Comparison of ENCODE assay signal across 36 cellular contexts in the genomic region with DNA sequence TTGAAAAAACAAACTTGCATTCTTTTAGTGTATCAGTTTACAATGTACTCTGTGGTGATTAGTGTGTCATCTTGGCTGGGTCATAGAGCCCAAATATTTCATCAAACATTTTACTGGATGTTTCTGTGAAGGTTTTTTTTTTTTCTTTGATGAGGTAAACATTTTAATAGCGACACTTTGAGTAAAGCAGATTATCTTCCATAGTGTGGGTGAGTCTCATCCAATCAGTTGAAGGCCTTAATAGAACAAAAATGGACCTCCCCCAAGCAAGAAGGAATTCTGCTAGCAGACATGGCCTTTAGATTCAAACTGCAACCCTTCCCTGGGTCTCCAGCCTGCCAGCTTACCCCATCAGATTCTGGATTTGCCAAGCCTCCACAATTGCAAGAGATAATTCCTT.
"Had no signal": no experiment of that assay in that cellular context is flagged by ENCODE, and none has a peak within 500 bp of the region (broad histone marks: within the 10 kb centered on the region; RNA-seq: fewer than 3 reads in every experiment).

No MANE protein-coding gene starts in this region.

- ATAC-seq: activated CD4-positive, alpha-beta T cell treated with anti-CD3 and anti-CD28 coated beads for 36 hours; activated CD4-positive, CD25-positive, alpha-beta regulatory T cell treated with anti-CD3 and anti-CD28 coated beads, Interleukin-2, amount 50 U/mL, for 24 hours; activated CD8-positive, alpha-beta memory T cell treated with anti-CD3 and anti-CD28 coated beads, Interleukin-2, amount 10 ng/mL, durations not matched to agents 7 days and 5 days; activated naive CD4-positive, alpha-beta T cell treated with anti-CD3 and anti-CD28 coated beads, Interleukin-2, amount 50 U/mL, for 72 hours; WTC11 had no signal

- H3K27ac ChIP-seq: ascending aorta, cardiac muscle cell, WERI-Rb-1 had no signal

- H3K27me3 ChIP-seq: ascending aorta had no signal

- DNase-seq: activated CD4-positive, alpha-beta memory T cell treated with anti-CD3 and anti-CD28 coated beads, Interleukin-2, amount 10 ng/mL, durations not matched to agents 7 days and 5 days; activated CD4-positive, alpha-beta T cell treated with anti-CD3 and anti-CD28 coated beads for 1 hour; activated CD4-positive, alpha-beta T cell treated with anti-CD3 and anti-CD28 coated beads for 36 hours; activated CD4-positive, alpha-beta T cell treated with anti-CD3 and anti-CD28 coated beads for 48 hours; activated CD4-positive, alpha-beta T cell treated with anti-CD3 and anti-CD28 coated beads, Interleukin-2, amount 10 ng/mL, durations not matched to agents 7 days and 5 days; activated CD4-positive, alpha-beta T cell treated with anti-CD3 and anti-CD28 coated beads, Interleukin-2, amount 50 U/mL, for 48 hours; activated CD4-positive, CD25-positive, alpha-beta regulatory T cell; activated CD8-positive, alpha-beta memory T cell treated with anti-CD3 and anti-CD28 coated beads for 24 hours; activated CD8-positive, alpha-beta memory T cell treated with anti-CD3 and anti-CD28 coated beads, Interleukin-2, amount 10 ng/mL, durations not matched to agents 7 days and 5 days; activated CD8-positive, alpha-beta memory T cell treated with anti-CD3 and anti-CD28 coated beads, Interleukin-2, amount 50 U/mL, for 48 hours; activated effector memory CD4-positive, alpha-beta T cell treated with anti-CD3 and anti-CD28 coated beads, Interleukin-2, amount 50 U/mL, for 16 hours; activated gamma-delta T cell treated with Interleukin-2 at 50 U/mL for 16 hours; activated naive CD4-positive, alpha-beta T cell; activated naive CD4-positive, alpha-beta T cell treated with anti-CD3 and anti-CD28 coated beads for 36 hours; activated naive CD4-positive, alpha-beta T cell treated with anti-CD3 and anti-CD28 coated beads, Interleukin-2, amount 50 U/mL, for 16 hours; activated naive CD8-positive, alpha-beta T cell treated with anti-CD3 and anti-CD28 coated beads for 36 hours; activated T-cell treated with anti-CD3 and anti-CD28 coated beads, Interleukin-2, amount 50 U/mL, for 24 hours; activated T-cell treated with anti-CD3 and anti-CD28 coated beads, Interleukin-2, amount 50 U/mL, for 48 hours; amygdala; anterior cingulate cortex; caudate nucleus; cerebellar nuclear complex; T-helper 1 cell; T-helper 2 cell; T-helper 9 cell; WERI-Rb-1 had no signal

- H3K4me1 Mint-ChIP-seq: activated CD4-positive, alpha-beta memory T cell treated with anti-CD3 and anti-CD28 coated beads, Interleukin-2, amount 10 ng/mL, durations not matched to agents 7 days and 5 days; activated CD4-positive, alpha-beta T cell treated with anti-CD3 and anti-CD28 coated beads for 36 hours; activated CD4-positive, alpha-beta T cell treated with anti-CD3 and anti-CD28 coated beads, Interleukin-2, amount 10 ng/mL, durations not matched to agents 7 days and 5 days; activated CD8-positive, alpha-beta memory T cell treated with anti-CD3 and anti-CD28 coated beads, Interleukin-2, amount 10 ng/mL, durations not matched to agents 7 days and 5 days; activated naive CD8-positive, alpha-beta T cell treated with anti-CD3 and anti-CD28 coated beads for 36 hours; central memory CD8-positive, alpha-beta T cell had no signal

- H3K36me3 ChIP-seq: ascending aorta, cardiac muscle cell, WERI-Rb-1 had no signal

- H3K36me3 Mint-ChIP-seq: activated CD8-positive, alpha-beta memory T cell treated with anti-CD3 and anti-CD28 coated beads, Interleukin-2, amount 10 ng/mL, durations not matched to agents 7 days and 5 days; activated naive CD4-positive, alpha-beta T cell treated with anti-CD3 and anti-CD28 coated beads, Interleukin-2, amount 50 U/mL, for 72 hours; activated naive CD8-positive, alpha-beta T cell treated with anti-CD3 and anti-CD28 coated beads for 36 hours; brain; WTC11 had no signal

- H3K27ac Mint-ChIP-seq: activated CD4-positive, alpha-beta memory T cell treated with anti-CD3 and anti-CD28 coated beads, Interleukin-2, amount 10 ng/mL, durations not matched to agents 7 days and 5 days; activated CD4-positive, alpha-beta T cell treated with anti-CD3 and anti-CD28 coated beads for 36 hours; activated CD4-positive, alpha-beta T cell treated with anti-CD3 and anti-CD28 coated beads, Interleukin-2, amount 10 ng/mL, durations not matched to agents 7 days and 5 days; activated CD8-positive, alpha-beta memory T cell treated with anti-CD3 and anti-CD28 coated beads, Interleukin-2, amount 10 ng/mL, durations not matched to agents 7 days and 5 days; activated naive CD4-positive, alpha-beta T cell treated with anti-CD3 and anti-CD28 coated beads for 36 hours; activated naive CD4-positive, alpha-beta T cell treated with anti-CD3 and anti-CD28 coated beads, Interleukin-2, amount 50 U/mL, for 72 hours; activated naive CD8-positive, alpha-beta T cell treated with anti-CD3 and anti-CD28 coated beads for 36 hours; activated T-cell treated with anti-CD3 and anti-CD28 coated beads, Interleukin-2, amount 50 U/mL, for 24 hours; activated T-helper 2 cell treated with anti-CD3 and anti-CD28 coated beads, Interferon-gamma antibody, Interleukin-2, Interleukin-4, amounts not matched to agents 10 μg/mL and 5 μg/mL and 100 μg/mL, durations not matched to agents 14 hours and 24 hours and 36 hours; brain; T-helper 1 cell treated with Interleukin-12 subunit alpha and Interleukin-12 subunit beta and Interleukin-4 antibody, amounts not matched to agents 30 μg/mL and 1 μg/mL, for 36 hours; T-helper 2 cell treated with Interferon-gamma antibody and Interleukin-4, amounts not matched to agents 5 μg/mL and 100 μg/mL, for 36 hours; WTC11 had no signal

- H3K4me3 ChIP-seq: ascending aorta, cardiac muscle cell had no signal

- H3K9me3 ChIP-seq: ascending aorta had no signal

- H3K4me1 ChIP-seq: ascending aorta had no signal

- H3K9me3 Mint-ChIP-seq: activated CD4-positive, alpha-beta memory T cell treated with anti-CD3 and anti-CD28 coated beads, Interleukin-2, amount 10 ng/mL, durations not matched to agents 7 days and 5 days; activated CD4-positive, alpha-beta T cell treated with anti-CD3 and anti-CD28 coated beads, Interleukin-2, amount 10 ng/mL, durations not matched to agents 7 days and 5 days; activated naive CD4-positive, alpha-beta T cell treated with anti-CD3 and anti-CD28 coated beads for 36 hours; activated naive CD4-positive, alpha-beta T cell treated with anti-CD3 and anti-CD28 coated beads, Interleukin-2, amount 50 U/mL, for 72 hours; activated naive CD8-positive, alpha-beta T cell treated with anti-CD3 and anti-CD28 coated beads for 36 hours; activated T-cell treated with anti-CD3 and anti-CD28 coated beads, Interleukin-2, amount 50 U/mL, for 24 hours; activated T-helper 2 cell treated with anti-CD3 and anti-CD28 coated beads, Interferon-gamma antibody, Interleukin-2, Interleukin-4, amounts not matched to agents 10 μg/mL and 5 μg/mL and 100 μg/mL, durations not matched to agents 14 hours and 24 hours and 36 hours; brain; central memory CD8-positive, alpha-beta T cell; T-helper 1 cell treated with Interleukin-12 subunit alpha and Interleukin-12 subunit beta and Interleukin-4 antibody, amounts not matched to agents 30 μg/mL and 1 μg/mL, for 36 hours; T-helper 2 cell treated with Interferon-gamma antibody and Interleukin-4, amounts not matched to agents 5 μg/mL and 100 μg/mL, for 36 hours had no signal

- H3K4me3 Mint-ChIP-seq: activated CD4-positive, alpha-beta memory T cell treated with anti-CD3 and anti-CD28 coated beads, Interleukin-2, amount 10 ng/mL, durations not matched to agents 7 days and 5 days; activated CD4-positive, alpha-beta T cell treated with anti-CD3 and anti-CD28 coated beads for 36 hours; activated CD4-positive, alpha-beta T cell treated with anti-CD3 and anti-CD28 coated beads, Interleukin-2, amount 10 ng/mL, durations not matched to agents 7 days and 5 days; activated CD8-positive, alpha-beta memory T cell treated with anti-CD3 and anti-CD28 coated beads, Interleukin-2, amount 10 ng/mL, durations not matched to agents 7 days and 5 days; activated naive CD4-positive, alpha-beta T cell treated with anti-CD3 and anti-CD28 coated beads for 36 hours; activated naive CD8-positive, alpha-beta T cell treated with anti-CD3 and anti-CD28 coated beads for 36 hours; activated T-cell treated with anti-CD3 and anti-CD28 coated beads, Interleukin-2, amount 50 U/mL, for 24 hours; brain; central memory CD8-positive, alpha-beta T cell; T-helper 1 cell treated with Interleukin-12 subunit alpha and Interleukin-12 subunit beta and Interleukin-4 antibody, amounts not matched to agents 30 μg/mL and 1 μg/mL, for 36 hours; T-helper 2 cell treated with Interferon-gamma antibody and Interleukin-4, amounts not matched to agents 5 μg/mL and 100 μg/mL, for 36 hours; WTC11 had no signal
